ENCODE assay signal across 11 cellular contexts in the genomic region with DNA sequence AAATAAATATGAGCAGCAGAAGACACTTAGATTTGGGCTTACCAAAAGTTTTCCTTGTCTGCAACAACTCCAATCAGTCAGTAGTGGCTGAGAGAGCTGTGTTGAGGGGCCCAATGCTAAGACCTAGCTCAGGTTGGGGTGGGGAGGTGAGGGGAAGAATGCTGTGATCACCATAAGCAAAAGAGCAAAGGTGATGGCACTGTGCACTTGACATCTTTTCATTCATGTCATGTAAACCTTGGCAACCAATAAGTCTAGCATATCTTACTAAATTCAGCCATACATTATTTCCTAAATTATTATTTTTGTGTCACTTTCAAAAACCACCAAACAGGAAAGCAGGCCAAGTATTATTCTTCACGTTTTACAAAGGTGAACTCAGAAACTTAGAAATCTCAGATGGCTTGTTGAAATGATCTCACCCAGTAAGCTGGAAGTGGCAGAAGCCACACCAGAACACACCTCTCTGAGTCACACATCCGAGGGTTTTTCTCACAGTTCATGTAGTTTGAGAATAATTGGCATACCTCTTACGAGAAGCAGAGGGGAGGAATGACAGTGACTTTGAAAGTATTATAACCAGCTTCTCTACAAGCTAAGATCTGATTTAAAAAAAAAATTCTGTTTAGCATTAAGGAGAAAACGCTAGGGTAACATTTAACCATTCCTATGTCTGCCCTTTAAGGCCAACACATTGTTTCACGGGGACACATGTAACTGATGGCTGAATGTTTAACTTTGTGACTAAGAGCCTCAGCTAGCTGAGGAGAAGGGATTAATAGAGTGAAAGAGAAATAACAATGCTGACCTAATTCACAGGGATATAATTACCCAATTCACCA. TPM values are rescaled to one million over a fixed set of nuclear protein-coding genes. Genes with fewer than 3 reads are reported as not detected.
DNase-seq lines count a peak whose midpoint lies in the region; ATAC-seq, FAIRE-seq and TF ChIP-seq lines count a peak whose summit lies in the region.
"Had no signal": no experiment of that assay in that cellular context is flagged by ENCODE, and none has a peak within 500 bp of the region (broad histone marks: within the 10 kb centered on the region; RNA-seq: fewer than 3 reads in every experiment).

No MANE protein-coding gene starts in this region.

- peak; percentile 76 for ATAC-seq in activated CD8-positive, alpha-beta T cell treated with anti-CD3 and anti-CD28 coated beads, Interleukin-2, amount 10 ng/mL, durations not matched to agents 7 days and 5 days

- no peaks in the 10 kb centered on the region for H3K36me3 Mint-ChIP-seq in activated CD8-positive, alpha-beta T cell treated with anti-CD3 and anti-CD28 coated beads, Interleukin-2, amount 10 ng/mL, durations not matched to agents 7 days and 5 days (ENCODE audit: low read depth)

- no peak overlapping the region for H3K4me3 ChIP-seq in BJ (ENCODE audit: low read depth, low read length)

- no peak for FAIRE-seq in D721Med (lab: Jason Lieb, UNC)

- H3K27ac Mint-ChIP-seq in activated CD8-positive, alpha-beta T cell treated with anti-CD3 and anti-CD28 coated beads, Interleukin-2, amount 10 ng/mL, durations not matched to agents 7 days and 5 days = no peak overlapping the region

- peaks cover 13% of the 10 kb centered on the region for H3K4me1 Mint-ChIP-seq in activated CD8-positive, alpha-beta T cell treated with anti-CD3 and anti-CD28 coated beads, Interleukin-2, amount 10 ng/mL, durations not matched to agents 7 days and 5 days (ENCODE audit: low read depth)

- no peaks in the 10 kb centered on the region for H3K36me3 ChIP-seq in BJ (ENCODE audit: control insufficient read depth, insufficient read depth, low read length)

- DNase-seq in BJ (ENCODE audit: low read depth) (peak; percentile 23), GM20000 (ENCODE audit: low spot score) (peak; percentile 4), kidney tubule cell (ENCODE audit: low spot score) (peak; percentile 93), NCI-H1417 (lab: John Stamatoyannopoulos, UW) (no peak), NCI-H345 (lab: John Stamatoyannopoulos, UW) (no peak), hypothalamus (lab: John Stamatoyannopoulos, UW) (no peak), D721Med (ENCODE audit: insufficient read length, low spot score) (no peak)
- DNase-seq in activated CD8-positive, alpha-beta T cell treated with anti-CD3 and anti-CD28 coated beads, Interleukin-2, amount 10 ng/mL, durations not matched to agents 7 days and 5 days = peak; percentile 30
- DNase-seq: glutamatergic neuron, Karpas-422, naive B cell had no signal

- no peaks in the 10 kb centered on the region for H3K27me3 ChIP-seq in BJ (ENCODE audit: control insufficient read depth, insufficient read depth, low read length)

- H3K27me3 Mint-ChIP-seq in activated CD8-positive, alpha-beta T cell treated with anti-CD3 and anti-CD28 coated beads, Interleukin-2, amount 10 ng/mL, durations not matched to agents 7 days and 5 days (ENCODE audit: low read depth) = peaks cover 10% of the 10 kb centered on the region

- H3K4me3 Mint-ChIP-seq in activated CD8-positive, alpha-beta T cell treated with anti-CD3 and anti-CD28 coated beads, Interleukin-2, amount 10 ng/mL, durations not matched to agents 7 days and 5 days = no peak overlapping the region
- H3K4me3 Mint-ChIP-seq: naive B cell had no signal

- TF ChIP-seq CTCF in BJ (IDR thresholded peaks at IDR 0.05; ENCODE audit: insufficient read depth, low read depth, low read length) (no peak), GM20000 (IDR thresholded peaks at IDR 0.05; ENCODE audit: extremely low read depth, missing control alignments) (no peak), D721Med (IDR thresholded peaks at IDR 0.05; ENCODE audit: insufficient read depth, missing control alignments) (no peak)

- POLR2A ChIA-PET in BJ (lab: Charles Lee) = no interaction called here
- POLR2A ChIA-PET in activated CD8-positive, alpha-beta T cell treated with anti-CD3 and anti-CD28 coated beads, Interleukin-2, amount 10 ng/mL, durations not matched to agents 7 days and 5 days (lab: Charles Lee) = interaction anchor here (1.1 kb wide), 1 partner anchor 41 kb away, joined by 4 read pairs; no protein-coding TSS in a partner anchor

- CTCF ChIA-PET in BJ (lab: Yijun Ruan, JAX) = interaction anchor here (0.7 to 1.5 kb wide), 4 partner anchors 8 to 12 kb away, joined by 3 to 4 read pairs (median 3); no protein-coding TSS in a partner anchor
- CTCF ChIA-PET in activated CD8-positive, alpha-beta T cell treated with anti-CD3 and anti-CD28 coated beads, Interleukin-2, amount 10 ng/mL, durations not matched to agents 7 days and 5 days (lab: Charles Lee) = no interaction called here

- no peaks in the 10 kb centered on the region for H3K9me3 Mint-ChIP-seq in activated CD8-positive, alpha-beta T cell treated with anti-CD3 and anti-CD28 coated beads, Interleukin-2, amount 10 ng/mL, durations not matched to agents 7 days and 5 days (ENCODE audit: insufficient read depth)
- H3K9me3 Mint-ChIP-seq: naive B cell had no signal

RNA-seq across cellular contexts. Expression of a gene that starts 43.3 kb away (rescaled TPM):
- 2.6 and 2.9 TPM in 2 replicates for polyA plus RNA-seq in BJ (2011; rRNA removed)
- polyA minus RNA-seq in BJ (2011; rRNA and poly(A)+ RNA removed) = 4.7 and 5.9 TPM in 2 replicates
- 1 to 10 TPM; 7.0 to 8.4 TPM for total RNA-seq in activated CD8-positive, alpha-beta T cell treated with anti-CD3 and anti-CD28 coated beads, Interleukin-2, amount 10 ng/mL, durations not matched to agents 7 days and 5 days

Comparison
In these comparisons a context has a peak if more than half of its experiments do, and no peak if none do; other contexts are left out.
1. DNase-seq: peak in BJ (single experiment), GM20000 (single experiment), activated CD8-positive, alpha-beta T cell treated with anti-CD3 and anti-CD28 coated beads, Interleukin-2, amount 10 ng/mL, durations not matched to agents 7 days and 5 days (single experiment) and kidney tubule cell (single experiment); none in NCI-H1417 (0 of 3), NCI-H345 (single experiment), hypothalamus (0 of 51) and D721Med (single experiment).